Comparison of ENCODE assay signal across 22 cellular contexts in the genomic region with DNA sequence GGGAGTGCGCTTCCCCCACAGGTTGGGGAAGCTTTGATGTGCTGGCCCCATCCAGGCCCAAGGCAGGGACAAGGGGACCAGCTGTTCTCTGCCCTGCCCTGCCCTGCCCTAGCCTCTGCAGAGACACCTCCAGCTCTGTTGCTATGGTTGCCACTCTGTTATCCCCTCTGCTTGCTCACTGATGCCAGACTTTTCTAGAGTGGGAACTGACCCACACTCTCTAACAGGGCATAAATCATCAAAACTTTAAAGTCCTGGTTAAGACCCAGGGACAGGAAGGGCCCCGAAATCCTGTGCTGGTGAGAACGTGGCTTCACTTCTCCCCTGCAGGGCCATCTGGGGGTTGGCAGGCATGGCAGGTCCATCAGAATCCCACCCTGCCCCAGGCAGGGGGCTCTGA. TPM values are rescaled to one million over a fixed set of nuclear protein-coding genes. Genes with fewer than 3 reads are reported as not detected.
DNase-seq lines count a peak whose midpoint lies in the region; ATAC-seq, FAIRE-seq and TF ChIP-seq lines count a peak whose summit lies in the region.
"Had no signal": no experiment of that assay in that cellular context is flagged by ENCODE, and none has a peak within 500 bp of the region (broad histone marks: within the 10 kb centered on the region; RNA-seq: fewer than 3 reads in every experiment).

No MANE protein-coding gene starts in this region.

- H3K36me3 ChIP-seq in H7 (replicated peaks; ENCODE audit: control insufficient read depth, insufficient read depth, low read length), result no peaks in the 10 kb centered on the region
- no peaks in the 10 kb centered on the region for H3K36me3 ChIP-seq in kidney (ENCODE audit: control insufficient read depth in 1 of 2, insufficient read depth in 2 of 2, low read length in 2 of 2)
- H3K36me3 ChIP-seq in osteoblast (ENCODE audit: insufficient read depth, low read length), result no peaks in the 10 kb centered on the region

- no peak for ATAC-seq in HG03175 (IDR thresholded peaks at IDR 0.05; ENCODE audit: unreplicated experiment)
- ATAC-seq: GM12878 had no signal

- H3K27me3 ChIP-seq in H7 (ENCODE audit: control insufficient read depth, insufficient read depth, low read length) (no peaks in the 10 kb centered on the region), osteoblast (ENCODE audit: insufficient read depth, low read length) (peaks cover 8% of the 10 kb centered on the region)

- peaks cover 19% of the 10 kb centered on the region for H3K27me3 Mint-ChIP-seq in brain

- H3K9ac ChIP-seq in kidney (ENCODE audit: low read length in 2 of 2), result no peak overlapping the region

- TF ChIP-seq CTCF in brain (conservative IDR thresholded peaks at IDR 0.05), result no peak
- no peak for TF ChIP-seq CTCF in kidney (IDR thresholded peaks at IDR 0.05; ENCODE audit: borderline replicate concordance, extremely low read depth, insufficient read depth)
- TF ChIP-seq CTCF in osteoblast (IDR thresholded peaks at IDR 0.05; ENCODE audit: extremely low read depth, low read depth, low read length), result no peak

- H2AFZ ChIP-seq in osteoblast (ENCODE audit: low read length), result no peak overlapping the region

- H3K27ac ChIP-seq in kidney (ENCODE audit: low read depth in 2 of 2, low read length in 2 of 2) (no peak overlapping the region), osteoblast (ENCODE audit: low read depth, low read length) (no peak overlapping the region)
- H3K27ac ChIP-seq: A549 had no signal

- peaks cover 0 to 9% (median 2%) of the 10 kb centered on the region in 5 experiments for H3K9me3 Mint-ChIP-seq in brain
- H3K9me3 Mint-ChIP-seq: H9 had no signal

- no peaks in the 10 kb centered on the region for H3K4me1 ChIP-seq in kidney (ENCODE audit: control insufficient read depth in 1 of 2, insufficient read depth in 1 of 2, low read depth in 1 of 2, low read length in 2 of 2)
- H3K4me1 ChIP-seq in osteoblast (ENCODE audit: insufficient read depth, low read length), result no peaks in the 10 kb centered on the region

- H4K20me1 ChIP-seq in osteoblast (ENCODE audit: insufficient read depth, low read length), result no peaks in the 10 kb centered on the region

- no peak for FAIRE-seq in kidney (lab: Jason Lieb, UNC)
- FAIRE-seq: A549, GM12878, GM19239 had no signal

- H3K4me3 ChIP-seq in H7 (ENCODE audit: insufficient read depth, low read depth, low read length) (no peak overlapping the region), kidney (ENCODE audit: low read length in 2 of 2) (no peak overlapping the region), osteoblast (ENCODE audit: insufficient read depth, low read length) (no peak overlapping the region)
- H3K4me3 ChIP-seq: A549, GM12878 had no signal

- intact Hi-C loops in kidney (cut with DNase I), result no loop called here

- DNase-seq in H7 (peak; percentile 42), kidney (peak; percentile 45), osteoblast (ENCODE audit: insufficient read length, low spot score, missing footprints) (peak; percentile 72), NCI-H2081 treated with DMSO at 0.1 percent for 48 hours (lab: John Stamatoyannopoulos, UW) (no peak), AG08395 (ENCODE audit: low spot score) (no peak)
- DNase-seq: 8988T; ACHN; C1 segment of cervical spinal cord; Calu3; CD4-positive, alpha-beta memory T cell; COR-L47; DMS79; EL; GDM1; GOT3; H9 had no signal

- H3K4me2 ChIP-seq in osteoblast (ENCODE audit: insufficient read depth, low read length), result no peak overlapping the region
- H3K4me2 ChIP-seq: A549 had no signal

- H3K4me3 Mint-ChIP-seq in brain, result no peak overlapping the region
- H3K4me3 Mint-ChIP-seq: CD4-positive, alpha-beta memory T cell had no signal

- H3K4me1 Mint-ChIP-seq in brain, result peaks cover 29% of the 10 kb centered on the region
- H3K4me1 Mint-ChIP-seq: CD4-positive, alpha-beta memory T cell had no signal

- H3K9me3 ChIP-seq in kidney (ENCODE audit: control insufficient read depth in 1 of 2, low read length in 2 of 2), result no peaks in the 10 kb centered on the region
- no peaks in the 10 kb centered on the region for H3K9me3 ChIP-seq in osteoblast (ENCODE audit: low read depth, low read length)
- H3K9me3 ChIP-seq: A549 had no signal

- H3K27ac Mint-ChIP-seq in brain, result peak overlapping the region in 3 of 5 experiments; percentile 66 to 96 (median 84)
- H3K27ac Mint-ChIP-seq: CD4-positive, alpha-beta memory T cell; H9 had no signal

- H3K79me2 ChIP-seq in osteoblast (ENCODE audit: insufficient read depth, low read length), result no peaks in the 10 kb centered on the region

- H3K36me3 Mint-ChIP-seq in brain, result no peaks in the 10 kb centered on the region
- H3K36me3 Mint-ChIP-seq: CD4-positive, alpha-beta memory T cell had no signal

RNA-seq across cellular contexts. Expression of a gene that starts 50.4 kb away (rescaled TPM):
- total RNA-seq in H7 (2014; rRNA removed; shearing (Covaris generic)), result not detected in 2 replicates
- polyA plus RNA-seq in brain (ENCODE audit: insufficient read depth, low read depth, low replicate concordance) (not detected), kidney (ENCODE audit: insufficient read depth, low read depth, low replicate concordance) (3.7 TPM)
- total RNA-seq in kidney (0.94 TPM), osteoblast (not detected in 2 replicates)
- total RNA-seq: Calu3, H9 had no signal
- polyA plus RNA-seq: A549, BJ had no signal

Comparison
In these comparisons a context has a peak if more than half of its experiments do, and no peak if none do; other contexts are left out.
1. DNase-seq: peak in H7 (single experiment), kidney (single experiment) and osteoblast (single experiment); none in NCI-H2081 treated with DMSO at 0.1 percent for 48 hours (single experiment) and AG08395 (single experiment).